Comparison of ENCODE assay signal across 7 cellular contexts in the genomic region with DNA sequence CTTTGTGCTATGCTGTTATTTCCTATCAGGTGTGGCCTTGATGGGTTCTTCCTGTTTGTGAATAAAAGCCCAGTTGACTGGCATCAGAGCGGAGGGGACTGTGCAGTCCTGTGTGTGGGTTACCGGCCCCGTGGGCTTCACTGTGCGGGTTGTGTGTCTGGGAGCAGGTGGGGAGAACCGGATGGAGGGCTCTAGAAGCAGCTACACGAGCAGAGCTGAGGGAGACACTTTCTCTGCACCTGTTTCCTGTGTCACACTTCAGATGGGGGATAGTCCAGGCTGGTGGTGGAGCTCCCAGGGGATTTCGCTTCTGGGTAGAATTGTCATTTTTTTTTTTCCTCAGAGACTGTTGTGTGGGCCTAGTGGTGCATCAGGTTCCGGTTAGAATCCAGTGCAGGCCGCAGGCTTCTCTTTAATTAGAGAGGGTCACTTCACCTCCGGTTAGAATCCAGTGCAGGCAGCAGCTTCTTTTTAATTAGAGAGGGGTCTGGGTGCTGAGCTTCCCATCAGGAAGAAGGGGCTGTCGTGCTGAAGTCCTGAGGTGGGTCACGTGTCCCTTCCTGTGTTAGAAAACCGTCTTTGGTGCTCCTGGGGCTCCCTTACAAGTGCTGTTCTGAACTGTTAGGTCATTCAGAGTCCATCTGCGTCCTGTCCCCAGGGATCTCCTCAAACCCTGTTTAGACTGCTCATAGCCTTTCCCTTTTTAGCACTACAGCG.
A peak's percentile ranks its signal among the peaks of the same experiment; 100 is the strongest.
DNase-seq lines count a peak whose midpoint lies in the region; ATAC-seq and TF ChIP-seq lines count a peak whose summit lies in the region.

No MANE protein-coding gene starts in this region.

- no TSS peak for BruUV-seq in Calu3 (replicated peaks; lab: Mats Ljungman, UMichigan)

- H3K4me3 Mint-ChIP-seq in H9 (no peak overlapping the region), Calu3 (ENCODE audit: low read depth, unreplicated experiment) (no peak overlapping the region)
- H3K4me3 Mint-ChIP-seq in central memory CD8-positive, alpha-beta T cell: peak overlapping the region; percentile 65

- H3K4me2 ChIP-seq in H9 (ENCODE audit: insufficient read depth, insufficient read length, low read length) (no peak overlapping the region), SK-N-SH (no peak overlapping the region)

- H2AK5ac ChIP-seq in H9 (ENCODE audit: insufficient read length, low read length): no peak overlapping the region

- DNase-seq in H9: no peak
- peak; percentile 13 for DNase-seq in NCI-H2029 (lab: John Stamatoyannopoulos, UW)
- DNase-seq in central memory CD8-positive, alpha-beta T cell (ENCODE audit: low spot score in 2 of 2): peak in 1 of 2 donors; percentile 37
- no peak for DNase-seq in sigmoid colon
- no peak for DNase-seq in Calu3
- DNase-seq in SK-N-SH: no peak

- no peak overlapping the region for H3K56ac ChIP-seq in H9 (ENCODE audit: insufficient read length, low read depth, low read length)

- H3K23ac ChIP-seq in H9 (ENCODE audit: insufficient read length, low read depth, low read length): no peak overlapping the region

- H3K27me3 ChIP-seq in H9 (ENCODE audit: insufficient read depth, low read length) (no peaks in the 10 kb centered on the region), sigmoid colon (no peaks in the 10 kb centered on the region), SK-N-SH (ENCODE audit: insufficient read depth) (no peaks in the 10 kb centered on the region)

- no peaks in the 10 kb centered on the region for H3K9me3 ChIP-seq in H9 (ENCODE audit: control insufficient read depth, low read depth, low read length)
- no peaks in the 10 kb centered on the region for H3K9me3 ChIP-seq in sigmoid colon
- no peaks in the 10 kb centered on the region for H3K9me3 ChIP-seq in SK-N-SH

- H2BK20ac ChIP-seq in H9 (ENCODE audit: low read depth, low read length, poor library complexity, severe bottlenecking): no peak overlapping the region

- H2BK15ac ChIP-seq in H9 (ENCODE audit: low read depth, low read length): no peak overlapping the region

- H3K79me2 ChIP-seq in H9 (ENCODE audit: insufficient read depth, low read length): peaks cover 42% of the 10 kb centered on the region; the same call in 1 of the 2 replicates
- H3K79me2 ChIP-seq in SK-N-SH (ENCODE audit: insufficient read depth): peaks cover 94% of the 10 kb centered on the region

- H3K9ac ChIP-seq in H9 (ENCODE audit: extremely low read depth, insufficient read length, low read length) (no peak overlapping the region), SK-N-SH (no peak overlapping the region)

- H2BK120ac ChIP-seq in H9 (ENCODE audit: low read depth, low read length, poor library complexity, severe bottlenecking): no peak overlapping the region

- CTCF ChIA-PET in Calu3 (lab: Charles Lee) (no interaction called here), SK-N-SH (lab: Yijun Ruan, JAX) (interaction anchor here (0.6 to 1.6 kb wide), 5 partner anchors 10 to 117 kb away, joined by 3 to 6 read pairs (median 3); no protein-coding TSS in a partner anchor)

- POLR2A ChIA-PET in SK-N-SH (lab: Yijun Ruan, JAX): no interaction called here

- H3K14ac ChIP-seq in H9 (ENCODE audit: insufficient read depth, low read length): no peak overlapping the region

- H3K23me2 ChIP-seq in H9 (ENCODE audit: insufficient read length, low read depth, low read length, poor library complexity, severe bottlenecking): peaks cover 3% of the 10 kb centered on the region

- H3K36me3 Mint-ChIP-seq in H9 (ENCODE audit: insufficient read depth in 1 of 3, low read depth in 3 of 3) (peaks cover 9 to 12% (median 11%) of the 10 kb centered on the region in 3 experiments), Calu3 (ENCODE audit: insufficient read depth, unreplicated experiment) (no peaks in the 10 kb centered on the region)
- H3K36me3 Mint-ChIP-seq in central memory CD8-positive, alpha-beta T cell (ENCODE audit: insufficient read depth): peaks cover 17% of the 10 kb centered on the region

- H3K27me3 Mint-ChIP-seq in H9 (ENCODE audit: low read depth) (no peaks in the 10 kb centered on the region; the same call in 1 of the 2 replicates), Calu3 (ENCODE audit: unreplicated experiment) (no peaks in the 10 kb centered on the region)
- H3K27me3 Mint-ChIP-seq in central memory CD8-positive, alpha-beta T cell: no peaks in the 10 kb centered on the region

- no peak overlapping the region for H3K4me3 ChIP-seq in sigmoid colon
- H3K4me3 ChIP-seq in SK-N-SH (ENCODE audit: low read depth in 2 of 2, low read length in 1 of 2): no peak overlapping the region

- H3K9me3 Mint-ChIP-seq in H9 (no peaks in the 10 kb centered on the region; a peak in 2 of 5 replicates), Calu3 (ENCODE audit: low read depth, unreplicated experiment) (no peaks in the 10 kb centered on the region)
- H3K9me3 Mint-ChIP-seq in central memory CD8-positive, alpha-beta T cell: no peaks in the 10 kb centered on the region

- no peaks in the 10 kb centered on the region for H4K20me1 ChIP-seq in H9 (ENCODE audit: control insufficient read depth, insufficient read depth, insufficient read length)
- H4K20me1 ChIP-seq in SK-N-SH (ENCODE audit: insufficient read depth): peaks cover 92% of the 10 kb centered on the region

- peak; percentile 90 for ATAC-seq in GM18867 (IDR thresholded peaks at IDR 0.05; ENCODE audit: unreplicated experiment)
- ATAC-seq in central memory CD8-positive, alpha-beta T cell (replicated peaks; ENCODE audit: extremely low read depth, poor library complexity, severe bottlenecking): peak; percentile 66

- no peak for TF ChIP-seq CTCF in H9 (conservative IDR thresholded peaks at IDR 0.05)
- no peak for TF ChIP-seq CTCF in sigmoid colon (IDR thresholded peaks at IDR 0.05)
- TF ChIP-seq CTCF in Calu3 (IDR thresholded peaks at IDR 0.05; ENCODE audit: unreplicated experiment): no peak
- TF ChIP-seq CTCF in SK-N-SH (IDR thresholded peaks at IDR 0.05): no peak

- TF ChIP-seq EP300 in sigmoid colon (IDR thresholded peaks at IDR 0.05): no peak
- TF ChIP-seq EP300 in SK-N-SH (IDR thresholded peaks at IDR 0.05; ENCODE audit: borderline replicate concordance in 1 of 2, low read depth in 1 of 2, low read length in 1 of 2): no peak

- intact Hi-C loops in sigmoid colon (cut with DNase I): no loop called here
- intact Hi-C loops in Calu3 (cut with micrococcal nuclease; ENCODE audit: unreplicated experiment): no loop called here

- no peak overlapping the region for H4K91ac ChIP-seq in H9 (ENCODE audit: insufficient read length, low read depth, low read length)

- H2BK12ac ChIP-seq in H9 (ENCODE audit: insufficient read length, low read depth, low read length): no peak overlapping the region

- peaks cover 31 to 34% of the 10 kb centered on the region in 2 experiments for H3K4me1 Mint-ChIP-seq in H9
- peaks cover 90% of the 10 kb centered on the region for H3K4me1 Mint-ChIP-seq in central memory CD8-positive, alpha-beta T cell
- peaks cover 8% of the 10 kb centered on the region for H3K4me1 Mint-ChIP-seq in Calu3 (ENCODE audit: low read depth, unreplicated experiment)

- H3K36me3 ChIP-seq in sigmoid colon (no peaks in the 10 kb centered on the region), SK-N-SH (replicated peaks in 1 of 2; ENCODE audit: control insufficient read depth in 1 of 2, insufficient read depth in 2 of 2, low read length in 1 of 2) (peaks cover 0 to 3% of the 10 kb centered on the region in 2 experiments)

- no peak overlapping the region for H4K8ac ChIP-seq in H9 (replicated peaks; ENCODE audit: insufficient read length, low read depth, low read length)

- H2AFZ ChIP-seq in H9 (ENCODE audit: low read length): no peak overlapping the region
- H2AFZ ChIP-seq in SK-N-SH (ENCODE audit: low read depth): no peak overlapping the region

- no peak overlapping the region for H3K18ac ChIP-seq in H9 (ENCODE audit: insufficient read length, low read depth, low read length)

- no peak for TF ChIP-seq POLR2A in sigmoid colon (IDR thresholded peaks at IDR 0.05)

- H3K27ac ChIP-seq in H9 (ENCODE audit: insufficient read length, low read depth, low read length) (no peak overlapping the region), sigmoid colon (peak overlapping the region; percentile 13 to 52 (median 26)), SK-N-SH (ENCODE audit: low read depth in 2 of 2, low read length in 1 of 2) (peak overlapping the region in 1 of 2 experiments; percentile 36; a peak in 1 of 4 replicates)

- H2BK5ac ChIP-seq in H9 (ENCODE audit: insufficient read length, low read length): no peak overlapping the region

- H3T11ph ChIP-seq in H9 (ENCODE audit: low read length): no peak overlapping the region

- no CpG with 5 or more reads among the region's 15 CpGs for WGBS in H9 (ENCODE audit: extremely low coverage, insufficient read length, low lambda C conversion rate)
- WGBS in sigmoid colon, 2 donors: 38 to 80% methylated on average over 15 of the region's 15 CpGs
- 85% methylated on average over 10 of the region's 15 CpGs for WGBS in SK-N-SH (ENCODE audit: low lambda C conversion rate)

- no peak for TF ChIP-seq RAD21 in SK-N-SH (IDR thresholded peaks at IDR 0.05; ENCODE audit: low read length)

- peak overlapping the region; percentile 12 to 76 (median 67); a peak in 4 of 7 replicates for H3K27ac Mint-ChIP-seq in H9
- H3K27ac Mint-ChIP-seq in central memory CD8-positive, alpha-beta T cell (ENCODE audit: low read depth): peak overlapping the region; percentile 82
- H3K27ac Mint-ChIP-seq in Calu3 (ENCODE audit: unreplicated experiment): no peak overlapping the region

- H3K9me2 ChIP-seq in SK-N-SH: no peaks in the 10 kb centered on the region

- H3K4me1 ChIP-seq in H9 (ENCODE audit: insufficient read depth, low read length) (peaks cover 2% of the 10 kb centered on the region; the same call in 1 of the 2 replicates), sigmoid colon (peaks cover 0 to 48% (median 39%) of the 10 kb centered on the region in 4 donors), SK-N-SH (ENCODE audit: control insufficient read depth in 1 of 2, insufficient read depth in 2 of 2, low read depth in 1 of 2, low read length in 1 of 2) (peaks cover 16 to 37% of the 10 kb centered on the region in 2 experiments; a peak in 2 of 4 replicates)

- no peaks in the 10 kb centered on the region for H3F3A ChIP-seq in SK-N-SH (replicated peaks; ENCODE audit: insufficient read depth)

- H3K4ac ChIP-seq in H9 (ENCODE audit: low read depth, low read length): no peak overlapping the region

- peaks cover 15% of the 10 kb centered on the region for H3K79me1 ChIP-seq in H9 (ENCODE audit: insufficient read depth, low read depth, low read length, poor library complexity, severe bottlenecking)

- H4K5ac ChIP-seq in H9 (ENCODE audit: insufficient read length, low read depth, low read length): no peak overlapping the region

TF ChIP-seq in SK-N-SH, 30 proteins besides CTCF, POLR2A, EP300 and RAD21 (continues in another document):
- TF ChIP-seq YY1 (IDR thresholded peaks at IDR 0.05; ENCODE audit: low read depth) (no peak), EZH2phosphoT487 (IDR thresholded peaks at IDR 0.05; ENCODE audit: borderline replicate concordance, low read depth) (no peak), POLR2AphosphoS5 (IDR thresholded peaks at IDR 0.05; ENCODE audit: low read depth, low read length) (no peak), MAX (IDR thresholded peaks at IDR 0.05; ENCODE audit: low read depth) (no peak), MEF2A (IDR thresholded peaks at IDR 0.05; ENCODE audit: borderline replicate concordance, low read depth) (no peak)
